Comparison of ENCODE assay signal across 22 cellular contexts in genomic region chr9:110782701-110783100, GRCh38.
"Had no signal": no experiment of that assay in that cellular context is flagged by ENCODE, and none has a peak within 500 bp of the region (broad histone marks: within the 10 kb centered on the region; RNA-seq: fewer than 3 reads in every experiment).

No MANE protein-coding gene starts in this region.

- H3K27me3 ChIP-seq: body of pancreas, hepatocyte, testis, upper lobe of right lung had no signal

- ATAC-seq: activated T-helper 17 cell treated with anti-CD3 and anti-CD28 coated beads, Interleukin-2, amount 50 U/mL, for 72 hours; body of pancreas; naive thymus-derived CD8-positive, alpha-beta T cell; upper lobe of right lung; WTC11 had no signal

- H3K36me3 ChIP-seq: left ventricle myocardium inferior, upper lobe of right lung had no signal

- H3K27ac ChIP-seq: body of pancreas, hepatocyte, left ventricle myocardium inferior, testis, upper lobe of right lung had no signal

- H3K4me1 ChIP-seq: body of pancreas, left ventricle myocardium inferior had no signal

- H2AFZ ChIP-seq: hepatocyte had no signal

- H3K4me3 Mint-ChIP-seq: activated naive CD8-positive, alpha-beta T cell treated with anti-CD3 and anti-CD28 coated beads, Interleukin-2, amount 10 ng/mL, durations not matched to agents 7 days and 5 days; activated T-helper 17 cell treated with anti-CD3 and anti-CD28 coated beads, Interleukin-2, amount 50 U/mL, for 72 hours; dendritic cell treated with granulocyte-macrophage colony-stimulating factor and Interleukin-4, amounts not matched to agents 40 ng/mL and 50 ng/mL, for 4 days; immature natural killer cell; mesothelial cell of epicardium; naive thymus-derived CD8-positive, alpha-beta T cell; WTC11 had no signal

- H3K4me2 ChIP-seq: hepatocyte had no signal

- H3K36me3 Mint-ChIP-seq: activated naive CD8-positive, alpha-beta T cell treated with anti-CD3 and anti-CD28 coated beads, Interleukin-2, amount 10 ng/mL, durations not matched to agents 7 days and 5 days; immature natural killer cell; mesothelial cell of epicardium; naive thymus-derived CD8-positive, alpha-beta T cell; WTC11 had no signal

- H3K27ac Mint-ChIP-seq: activated naive CD8-positive, alpha-beta T cell treated with anti-CD3 and anti-CD28 coated beads, Interleukin-2, amount 10 ng/mL, durations not matched to agents 7 days and 5 days; activated T-helper 17 cell treated with anti-CD3 and anti-CD28 coated beads, Interleukin-2, amount 50 U/mL, for 72 hours; dendritic cell treated with granulocyte-macrophage colony-stimulating factor and Interleukin-4, amounts not matched to agents 40 ng/mL and 50 ng/mL, for 4 days; immature natural killer cell; mesothelial cell of epicardium; naive thymus-derived CD8-positive, alpha-beta T cell; progenitor cell of endocrine pancreas; WTC11 had no signal

- DNase-seq: activated naive CD4-positive, alpha-beta T cell; activated naive CD8-positive, alpha-beta T cell treated with anti-CD3 and anti-CD28 coated beads, Interleukin-2, amount 10 ng/mL, durations not matched to agents 7 days and 5 days; activated T-cell treated with anti-CD3 and anti-CD28 coated beads, Interleukin-2, amount 50 U/mL, for 1 hour; amniotic stem cell; body of pancreas; effector CD4-positive, alpha-beta T cell; glutamatergic neuron; immature natural killer cell; left ventricle myocardium inferior; naive thymus-derived CD8-positive, alpha-beta T cell; stimulated activated CD4-positive, alpha-beta T cell treated with anti-CD3 and anti-CD28 coated beads, Interleukin-2, amount 100 ng/mL, for 48 hours; stimulated activated CD8-positive, alpha-beta memory T cell treated with anti-CD3 and anti-CD28 coated beads, Interleukin-4, amount 100 ng/mL, for 48 hours; stimulated activated naive CD4-positive, alpha-beta T cell; T-helper 9 cell; testis; upper lobe of right lung had no signal

- H3K4me1 Mint-ChIP-seq: activated naive CD8-positive, alpha-beta T cell treated with anti-CD3 and anti-CD28 coated beads, Interleukin-2, amount 10 ng/mL, durations not matched to agents 7 days and 5 days; activated T-helper 17 cell treated with anti-CD3 and anti-CD28 coated beads, Interleukin-2, amount 50 U/mL, for 72 hours; immature natural killer cell; naive thymus-derived CD8-positive, alpha-beta T cell had no signal

- H3K27me3 Mint-ChIP-seq: activated naive CD8-positive, alpha-beta T cell treated with anti-CD3 and anti-CD28 coated beads, Interleukin-2, amount 10 ng/mL, durations not matched to agents 7 days and 5 days; activated T-helper 17 cell treated with anti-CD3 and anti-CD28 coated beads, Interleukin-2, amount 50 U/mL, for 72 hours; progenitor cell of endocrine pancreas had no signal

- H3K4me3 ChIP-seq: body of pancreas, hepatocyte, left ventricle myocardium inferior, testis, upper lobe of right lung had no signal

- H3K9me3 Mint-ChIP-seq: dendritic cell treated with granulocyte-macrophage colony-stimulating factor and Interleukin-4, amounts not matched to agents 40 ng/mL and 50 ng/mL, for 4 days; naive thymus-derived CD8-positive, alpha-beta T cell; WTC11 had no signal

- H3K9me3 ChIP-seq: body of pancreas, left ventricle myocardium inferior, testis, upper lobe of right lung had no signal
